15 cellular contexts compared by ENCODE assay signal in the genomic region with DNA sequence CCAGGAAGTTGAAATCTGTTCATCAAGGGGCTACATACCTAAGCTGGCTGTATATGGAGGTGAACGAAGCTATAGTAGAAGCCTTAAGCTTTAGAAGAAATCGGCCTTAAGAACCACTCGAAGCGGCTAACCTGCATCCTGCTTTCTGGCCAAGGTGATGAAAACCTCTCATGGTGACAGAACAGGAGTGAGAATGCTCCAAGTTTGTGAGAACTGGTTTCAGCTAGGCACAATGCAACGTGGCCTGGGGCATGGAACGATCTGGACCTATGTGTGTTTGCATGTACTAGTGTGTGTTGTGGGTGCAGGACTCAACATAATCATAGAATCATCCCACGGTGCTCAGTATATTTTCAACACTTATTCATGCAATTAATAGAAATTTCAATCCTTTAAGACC. TPM values are rescaled to one million over a fixed set of nuclear protein-coding genes. Genes with fewer than 3 reads are reported as not detected.
DNase-seq lines count a peak whose midpoint lies in the region; TF ChIP-seq lines count a peak whose summit lies in the region.
"Had no signal": no experiment of that assay in that cellular context is flagged by ENCODE, and none has a peak within 500 bp of the region (broad histone marks: within the 10 kb centered on the region; RNA-seq: fewer than 3 reads in every experiment).

No MANE protein-coding gene starts in this region.

- peaks cover 93% of the 10 kb centered on the region for H3K79me2 ChIP-seq in mammary epithelial cell (ENCODE audit: insufficient read depth, low read length)

- TF ChIP-seq CTCF in mammary epithelial cell (conservative IDR thresholded peaks at IDR 0.05 in 1 of 2, IDR thresholded peaks at IDR 0.05 in 1 of 2; ENCODE audit: extremely low read depth in 1 of 2, insufficient read depth in 1 of 2, low read depth in 1 of 2, low read length in 2 of 2): no peak
- TF ChIP-seq CTCF in colonic mucosa (IDR thresholded peaks at IDR 0.05): no peak
- TF ChIP-seq CTCF in prostate gland (IDR thresholded peaks at IDR 0.05): no peak
- TF ChIP-seq CTCF in GM20000 (IDR thresholded peaks at IDR 0.05; ENCODE audit: extremely low read depth, missing control alignments): no peak

- CTCF ChIA-PET in mammary epithelial cell (lab: Charles Lee; ENCODE audit: low non-redundant PET): no interaction called here

- DNase-seq in T47D (ENCODE audit: low read depth in 1 of 2, low spot score in 1 of 2): peak; percentile 41 to 95
- DNase-seq in mammary epithelial cell: no peak
- no peak for DNase-seq in colonic mucosa
- peak; percentile 40 for DNase-seq in prostate gland (ENCODE audit: low spot score)
- DNase-seq in GM20000 (ENCODE audit: low spot score): no peak
- DNase-seq in NAMALWA (ENCODE audit: low spot score): no peak
- DNase-seq: NCI-H1092 treated with DMSO at 0.1 percent for 48 hours, NCI-H2081 treated with DMSO at 0.1 percent for 48 hours, NCI-H510A, NCI-H774, PC-3 had no signal

- H3K4me3 ChIP-seq in mammary epithelial cell (replicated peaks in 1 of 3; ENCODE audit: insufficient read depth in 1 of 3, low read depth in 2 of 3, low read length in 3 of 3) (no peak overlapping the region), colonic mucosa (no peak overlapping the region), prostate gland (no peak overlapping the region)
- H3K4me3 ChIP-seq in BLaER1 treated with 17β-estradiol and CSF1 and Interleukin-3, amounts not matched to agents 10 nM and 100 nM: no peak overlapping the region
- H3K4me3 ChIP-seq: A549 had no signal

- H3K4me2 ChIP-seq in mammary epithelial cell (ENCODE audit: insufficient read depth, low read depth, low read length): no peak overlapping the region
- H3K4me2 ChIP-seq in BLaER1 treated with 17β-estradiol and CSF1 and Interleukin-3, amounts not matched to agents 10 nM and 100 nM: peak overlapping the region; percentile 83 to 96 (median 87); a peak in 21 of 22 replicates
- H3K4me2 ChIP-seq: A549, KMS-11 had no signal

- H3K4me1 ChIP-seq in mammary epithelial cell (ENCODE audit: insufficient read depth, low read length) (peaks cover 21% of the 10 kb centered on the region), colonic mucosa (peaks cover 39% of the 10 kb centered on the region), prostate gland (replicated peaks) (peaks cover 10% of the 10 kb centered on the region)
- H3K4me1 ChIP-seq in BLaER1 treated with 17β-estradiol and CSF1 and Interleukin-3, amounts not matched to agents 10 nM and 100 nM: peaks cover 89 to 100% (median 100%) of the 10 kb centered on the region in 10 experiments

- in situ Hi-C loops in T47D (cut with HindIII; ENCODE audit: low pct_unique_long_range_greater_than_20kb, low sequenced_read_pairs): no loop called here
- in situ Hi-C loops in mammary epithelial cell (cut with MboI; ENCODE audit: low sequenced_read_pairs in 2 of 2): no loop called here

- H3K9ac ChIP-seq in mammary epithelial cell (ENCODE audit: insufficient read depth, low read length): no peak overlapping the region
- peak overlapping the region in 4 of 11 experiments; percentile 24 to 61 (median 38); a peak in 2 of 22 replicates for H3K9ac ChIP-seq in BLaER1 treated with 17β-estradiol and CSF1 and Interleukin-3, amounts not matched to agents 10 nM and 100 nM
- no peak overlapping the region for H3K9ac ChIP-seq in colonic mucosa (ENCODE audit: low read depth in 2 of 2, low read length in 2 of 2)
- H3K9ac ChIP-seq: KMS-11 had no signal

- BruUV-seq in mammary epithelial cell (replicated peaks; lab: Mats Ljungman, UMichigan): no TSS peak

- TF ChIP-seq POLR2A in prostate gland (IDR thresholded peaks at IDR 0.05): no peak

- H3K36me3 ChIP-seq in mammary epithelial cell (ENCODE audit: insufficient read depth, low read length) (peaks cover 20% of the 10 kb centered on the region), colonic mucosa (no peaks in the 10 kb centered on the region), prostate gland (no peaks in the 10 kb centered on the region)
- H3K36me3 ChIP-seq in BLaER1 treated with 17β-estradiol and CSF1 and Interleukin-3, amounts not matched to agents 10 nM and 100 nM: peaks cover 0 to 54% (median 20%) of the 10 kb centered on the region in 11 experiments; a peak in 16 of 22 replicates

- WGBS in mammary epithelial cell (ENCODE audit: low coverage, missing lambda C conversion rate): 39% methylated on average over 7 of the region's 7 CpGs
- WGBS in prostate gland: 34% methylated on average over 7 of the region's 7 CpGs

- H3K27ac ChIP-seq in mammary epithelial cell (ENCODE audit: insufficient read depth, low read depth, low read length) (no peak overlapping the region), colonic mucosa (peak overlapping the region; percentile 80), prostate gland (no peak overlapping the region)
- H3K27ac ChIP-seq in BLaER1 treated with 17β-estradiol and CSF1 and Interleukin-3, amounts not matched to agents 10 nM and 100 nM: peak overlapping the region in 3 of 11 experiments; percentile 70 to 78 (median 72); a peak in 6 of 22 replicates
- H3K27ac ChIP-seq: KMS-11 had no signal

- H3K9me3 ChIP-seq in mammary epithelial cell (replicated peaks; ENCODE audit: insufficient read depth, low read length): no peaks in the 10 kb centered on the region
- H3K9me3 ChIP-seq in BLaER1 treated with 17β-estradiol and CSF1 and Interleukin-3, amounts not matched to agents 10 nM and 100 nM (replicated peaks in 1 of 11): peaks cover 0 to 22% (median 15%) of the 10 kb centered on the region in 11 experiments; a peak in 17 of 22 replicates
- no peaks in the 10 kb centered on the region for H3K9me3 ChIP-seq in colonic mucosa
- no peaks in the 10 kb centered on the region for H3K9me3 ChIP-seq in prostate gland
- H3K9me3 ChIP-seq: A549 had no signal

- no peak overlapping the region for H2AFZ ChIP-seq in mammary epithelial cell (ENCODE audit: low read depth, low read length)

- dilution Hi-C loops in mammary epithelial cell (cut with HindIII; ENCODE audit: low sequenced_read_pairs): no loop called here

- no peaks in the 10 kb centered on the region for H4K20me1 ChIP-seq in mammary epithelial cell (ENCODE audit: insufficient read depth, low read length)
- peaks cover 0 to 23% (median 0%) of the 10 kb centered on the region in 11 experiments; a peak in 5 of 22 replicates for H4K20me1 ChIP-seq in BLaER1 treated with 17β-estradiol and CSF1 and Interleukin-3, amounts not matched to agents 10 nM and 100 nM

- intact Hi-C loops in mammary epithelial cell (cut with micrococcal nuclease) (no loop called here), colonic mucosa (cut with DNase I) (no loop called here), prostate gland (cut with DNase I) (no loop called here)

- H3K27me3 ChIP-seq in mammary epithelial cell (ENCODE audit: insufficient read depth, low read length): no peaks in the 10 kb centered on the region
- no peaks in the 10 kb centered on the region for H3K27me3 ChIP-seq in BLaER1 treated with 17β-estradiol and CSF1 and Interleukin-3, amounts not matched to agents 10 nM and 100 nM
- H3K27me3 ChIP-seq in colonic mucosa: no peaks in the 10 kb centered on the region
- no peaks in the 10 kb centered on the region for H3K27me3 ChIP-seq in prostate gland (replicated peaks; ENCODE audit: insufficient read depth)

RNA-seq across cellular contexts. Expression of a gene that starts 31.4 kb away (rescaled TPM):
- total RNA-seq in mammary epithelial cell: 10 to 100 TPM in 1 of 2 donors, 1 to 10 TPM in 1; 3.0 to 17.0 TPM
- polyA plus RNA-seq in mammary epithelial cell: 2.1 TPM
- polyA minus RNA-seq in mammary epithelial cell: 0.93 TPM
- total RNA-seq in colonic mucosa: 1 to 10 TPM in 1 of 2 donors, under 1 TPM in 1; 0.72 to 2.3 TPM
- 1 to 10 TPM; 1.2 to 2.2 TPM for total RNA-seq in prostate gland
- polyA plus RNA-seq: CD14-positive monocyte had no signal

RNA-seq across cellular contexts. Expression of a gene that starts 47.1 kb away (rescaled TPM):
- total RNA-seq in mammary epithelial cell: 10 to 100 TPM; 53.6 to 65.0 TPM
- 55.8 TPM for polyA plus RNA-seq in mammary epithelial cell
- 66.8 TPM for polyA minus RNA-seq in mammary epithelial cell
- total RNA-seq in colonic mucosa: 10 to 100 TPM; 30.3 to 40.0 TPM
- total RNA-seq in prostate gland: 10 to 100 TPM; 18.4 to 22.6 TPM

Comparison
In these comparisons a context has a peak if more than half of its experiments do, and no peak if none do; other contexts are left out.
1. DNase-seq: peak in T47D (2 of 2) and prostate gland (single experiment); none in mammary epithelial cell (single experiment), colonic mucosa (single experiment), GM20000 (single experiment) and NAMALWA (single experiment).